Comparison of ENCODE assay signal across 11 cellular contexts in genomic region chr6:24990944-24991747, GRCh38. TPM values are rescaled to one million over a fixed set of nuclear protein-coding genes. Genes with fewer than 3 reads are reported as not detected.
DNase-seq lines count a peak whose midpoint lies in the region; ATAC-seq, FAIRE-seq and TF ChIP-seq lines count a peak whose summit lies in the region.
"Had no signal": no experiment of that assay in that cellular context is flagged by ENCODE, and none has a peak within 500 bp of the region (broad histone marks: within the 10 kb centered on the region; RNA-seq: fewer than 3 reads in every experiment).

No MANE protein-coding gene starts in this region.

- no peak overlapping the region for H2AFZ ChIP-seq in IMR-90 (replicated peaks; ENCODE audit: low read length, poor library complexity)
- H2AFZ ChIP-seq in GM12878 (ENCODE audit: control insufficient read depth, low read depth, low read length), result peak overlapping the region; percentile 45
- H2AFZ ChIP-seq: GM23248 had no signal

- H3K27ac ChIP-seq in IMR-90 (ENCODE audit: insufficient read depth, low read length) (0 out of 2 replicates have a peak overlapping the region, but pooled peaks have one; percentile 7), GM12878 (ENCODE audit: control insufficient read depth, insufficient read depth) (no peak overlapping the region)
- H3K27ac ChIP-seq: GM23248 had no signal

- peak overlapping the region; percentile 36 for H3K27ac Mint-ChIP-seq in activated T-cell treated with anti-CD3 and anti-CD28 coated beads, Interleukin-2, amount 50 U/mL, for 72 hours

- POLR2A ChIA-PET in IMR-90 (lab: Charles Lee; ENCODE audit: unreplicated experiment), result no interaction called here
- POLR2A ChIA-PET in GM12878 (lab: Charles Lee), result interaction anchor here (0.7 to 2.8 kb wide), 11 partner anchors 17 to 379 kb away, joined by 3 to 20 read pairs (median 4); partner anchors contain the start of gene RIPOR2

- TF ChIP-seq RAD21 in IMR-90 (IDR thresholded peaks at IDR 0.05; ENCODE audit: low read length) (no peak), GM12878 (IDR thresholded peaks at IDR 0.05; ENCODE audit: insufficient read depth, low read depth, low read length) (no peak)

- RAD21 ChIA-PET in GM12878 (lab: Charles Lee; ENCODE audit: unreplicated experiment), result interaction anchor here (0.6 to 5.8 kb wide), 55 partner anchors 10 to 468 kb away, joined by 3 to 229 read pairs (median 7); partner anchors contain the start of gene RIPOR2

- H2BK5ac ChIP-seq in IMR-90 (ENCODE audit: low read depth, low read length, poor library complexity, severe bottlenecking), result peak overlapping the region; percentile 37

- peaks cover 10 to 19% of the 10 kb centered on the region in 2 donors for H3K36me3 Mint-ChIP-seq in activated T-cell treated with anti-CD3 and anti-CD28 coated beads, Interleukin-2, amount 50 U/mL, for 72 hours (ENCODE audit: insufficient read depth in 2 of 2)

- peak; percentile 20 to 35 for ATAC-seq in activated T-cell treated with anti-CD3 and anti-CD28 coated beads, Interleukin-2, amount 50 U/mL, for 72 hours (replicated peaks in 1 of 2)
- no peak for ATAC-seq in IMR-90 (ENCODE audit: low read depth)
- no peak; the same call in 2 of the 3 replicates for ATAC-seq in GM12878
- ATAC-seq in stimulated activated naive CD8-positive, alpha-beta T cell treated with anti-CD3 and anti-CD28 coated beads, Interleukin-15, Interleukin-2, amounts not matched to agents 100 U/mL and 50 U/mL, for 24 hours, result peak; percentile 8
- no peak for ATAC-seq in left ventricle myocardium superior

- peak overlapping the region; percentile 81 for H2AK5ac ChIP-seq in IMR-90 (ENCODE audit: low read depth, low read length)

- H3K4me3 Mint-ChIP-seq in activated T-cell treated with anti-CD3 and anti-CD28 coated beads, Interleukin-2, amount 50 U/mL, for 72 hours, result peak overlapping the region; percentile 20 to 23

- TF ChIP-seq CTCF in IMR-90 (conservative IDR thresholded peaks at IDR 0.05; ENCODE audit: low read depth, low read length), result no peak
- TF ChIP-seq CTCF in GM12878 (IDR thresholded peaks at IDR 0.05 in 2 of 3, conservative IDR thresholded peaks at IDR 0.05 in 1 of 3; ENCODE audit: control insufficient read depth in 2 of 3, extremely low read depth in 1 of 3, insufficient read depth in 1 of 3, low read depth in 3 of 3, low read length in 3 of 3), result no peak
- no peak for TF ChIP-seq CTCF in BE2C (IDR thresholded peaks at IDR 0.05; ENCODE audit: low read depth, low read length)

- dilution Hi-C loops in IMR-90 (cut with HindIII; ENCODE audit: low sequenced_read_pairs, unreplicated experiment), result no loop called here

- H2BK20ac ChIP-seq in IMR-90 (ENCODE audit: low read depth, low read length), result peak overlapping the region; percentile 76

- peaks cover 60% of the 10 kb centered on the region for H3K4me1 Mint-ChIP-seq in activated T-cell treated with anti-CD3 and anti-CD28 coated beads, Interleukin-2, amount 50 U/mL, for 72 hours (ENCODE audit: low read depth)

- peaks cover 3 to 8% of the 10 kb centered on the region in 2 donors for H3K9me3 Mint-ChIP-seq in activated T-cell treated with anti-CD3 and anti-CD28 coated beads, Interleukin-2, amount 50 U/mL, for 72 hours

- 0 out of 2 replicates have a peak, but pooled peaks cover 2% of the 10 kb centered on the region for H3K9me3 ChIP-seq in IMR-90 (ENCODE audit: control insufficient read depth, insufficient read depth, low read length)
- H3K9me3 ChIP-seq in GM12878 (replicated peaks; ENCODE audit: control insufficient read depth, insufficient read depth, low read length), result no peaks in the 10 kb centered on the region; the same call in 2 of the 3 replicates
- no peaks in the 10 kb centered on the region for H3K9me3 ChIP-seq in BE2C

- in situ Hi-C loops in IMR-90 (cut with MboI; ENCODE audit: low sequenced_read_pairs), result no loop called here
- in situ Hi-C loops in GM12878 (cut with MboI), result no loop called here

- 0 out of 2 replicates have a peak overlapping the region, but pooled peaks have one; percentile 30 for H4K5ac ChIP-seq in IMR-90 (ENCODE audit: low read depth, low read length)

- no peaks in the 10 kb centered on the region for H3K79me1 ChIP-seq in IMR-90 (ENCODE audit: low read depth in 1 of 2, low read length in 2 of 2)

- no peak overlapping the region for H3K23ac ChIP-seq in IMR-90 (ENCODE audit: low read depth, low read length)

- no CpG with 5 or more reads among the region's 4 CpGs for WGBS in IMR-90 (ENCODE audit: extremely low coverage in 2 of 2, insufficient read length in 1 of 2), 2 experiments
- 89% methylated on average over 4 of the region's 4 CpGs for WGBS in GM12878 (ENCODE audit: insufficient coverage, insufficient replicate concordance, low lambda C conversion rate, missing lambda C conversion rate)

- H3K4me2 ChIP-seq in IMR-90 (ENCODE audit: low read depth, low read length) (no peak overlapping the region), GM12878 (ENCODE audit: control insufficient read depth, insufficient read depth) (no peak overlapping the region)

- no peak overlapping the region for H3K56ac ChIP-seq in IMR-90 (ENCODE audit: extremely low read depth, insufficient read depth, low read length)

- peaks cover 3% of the 10 kb centered on the region for H3K4me1 ChIP-seq in IMR-90 (ENCODE audit: control insufficient read depth, insufficient read depth, low read length)
- H3K4me1 ChIP-seq in GM12878 (ENCODE audit: control insufficient read depth, insufficient read depth, low read length), result peaks cover 6% of the 10 kb centered on the region
- no peaks in the 10 kb centered on the region; the same call in 1 of the 2 replicates for H3K4me1 ChIP-seq in BE2C

- H3K4me3 ChIP-seq in IMR-90 (ENCODE audit: insufficient read depth, low read depth, low read length), result no peak overlapping the region
- no peak overlapping the region for H3K4me3 ChIP-seq in GM12878
- no peak overlapping the region for H3K4me3 ChIP-seq in BE2C (ENCODE audit: low read depth, low read length)
- H3K4me3 ChIP-seq: GM23248 had no signal

- FAIRE-seq in GM12878 (lab: Jason Lieb, UNC), result no peak

- intact Hi-C loops in IMR-90 (cut with micrococcal nuclease) (loop anchor here (1.0 to 2.0 kb wide), 2 partner anchors 60 to 79 kb away; no protein-coding TSS in a partner anchor), GM12878 (cut with micrococcal nuclease; ENCODE audit: unreplicated experiment) (loop anchor here (5.0 kb wide), 1 partner anchor 79 kb away; no protein-coding TSS in a partner anchor), left ventricle myocardium superior (cut with micrococcal nuclease) (loop anchor here (2.0 kb wide), 1 partner anchor 134 kb away; no protein-coding TSS in a partner anchor)

- TF ChIP-seq EP300 in GM12878 (IDR thresholded peaks at IDR 0.05; ENCODE audit: borderline replicate concordance in 1 of 2, control insufficient read depth in 1 of 2, low read depth in 2 of 2, low read length in 2 of 2), result no peak

- DNase-seq in activated T-cell treated with anti-CD3 and anti-CD28 coated beads, Interleukin-2, amount 50 U/mL, for 72 hours, result no peak
- DNase-seq in activated T-cell treated with anti-CD3 and anti-CD28 coated beads, Interleukin-2, amount 50 U/mL, for 48 hours, result no peak
- DNase-seq in IMR-90 (no peak), GM12878 (ENCODE audit: low read depth, low spot score) (no peak), islet precursor cell (no peak), BE2C (no peak), left ventricle myocardium superior (no peak)
- no peak for DNase-seq in stimulated activated naive CD8-positive, alpha-beta T cell treated with anti-CD3 and anti-CD28 coated beads, Interleukin-15, Interleukin-2, amounts not matched to agents 100 U/mL and 50 U/mL, for 24 hours
- DNase-seq: occipital lobe had no signal

- peak overlapping the region; percentile 87; the same call in 2 of the 3 replicates for H2BK15ac ChIP-seq in IMR-90 (ENCODE audit: low read depth, low read length)

- 0 out of 2 replicates have a peak overlapping the region, but pooled peaks have one; percentile 11 for H3K14ac ChIP-seq in IMR-90 (replicated peaks; ENCODE audit: low read depth, low read length)

- peak overlapping the region; percentile 69 for H3K18ac ChIP-seq in IMR-90 (ENCODE audit: low read depth, low read length)

- H4K8ac ChIP-seq in IMR-90 (ENCODE audit: low read depth in 2 of 2, low read length in 2 of 2), result peak overlapping the region in 1 of 2 experiments; percentile 38; a peak in 2 of 4 replicates

- SMC1A ChIA-PET in GM12878 (lab: Charles Lee; ENCODE audit: uncharacterized antibody, unreplicated experiment), result interaction anchor here (0.6 to 10.5 kb wide), 72 partner anchors 9 to 287 kb away, joined by 3 to 299 read pairs (median 5); partner anchors contain the start of gene RIPOR2

- H3K4ac ChIP-seq in IMR-90 (ENCODE audit: low read depth, low read length), result peak overlapping the region; percentile 47

- no peaks in the 10 kb centered on the region for H3K27me3 Mint-ChIP-seq in activated T-cell treated with anti-CD3 and anti-CD28 coated beads, Interleukin-2, amount 50 U/mL, for 72 hours (ENCODE audit: low read depth)

- no peaks in the 10 kb centered on the region for H3K79me2 ChIP-seq in GM12878 (ENCODE audit: control insufficient read depth, insufficient read depth, low read length)

- H4K20me1 ChIP-seq in IMR-90 (ENCODE audit: insufficient read depth, low read length) (no peaks in the 10 kb centered on the region), GM12878 (ENCODE audit: control insufficient read depth, insufficient read depth) (no peaks in the 10 kb centered on the region)

- no peak for TF ChIP-seq POLR2A in IMR-90 (IDR thresholded peaks at IDR 0.05; ENCODE audit: low read depth, low read length)
- no peak for TF ChIP-seq POLR2A in GM12878 (IDR thresholded peaks at IDR 0.05; ENCODE audit: low read depth, low read length)

- BruUV-seq in IMR-90 (replicated peaks; lab: Mats Ljungman, UMichigan) (no TSS peak), GM12878 (replicated peaks; lab: Mats Ljungman, UMichigan) (no TSS peak)

- H3K9ac ChIP-seq in IMR-90 (ENCODE audit: low read depth, low read length) (no peak overlapping the region), GM12878 (ENCODE audit: control insufficient read depth, insufficient read depth, low read length) (no peak overlapping the region; the same call in 1 of the 2 replicates)
- H3K9ac ChIP-seq: GM23248 had no signal

- H2BK120ac ChIP-seq in IMR-90 (ENCODE audit: low read depth, low read length), result peak overlapping the region; percentile 66

- H3K9me1 ChIP-seq in IMR-90 (ENCODE audit: insufficient read depth, low read length), result peaks cover 3% of the 10 kb centered on the region; the same call in 1 of the 2 replicates

- CTCF ChIA-PET in IMR-90 (lab: Yijun Ruan, JAX) (interaction anchor here (0.9 to 3.5 kb wide), 15 partner anchors 36 to 142 kb away, joined by 3 to 24 read pairs (median 4); no protein-coding TSS in a partner anchor), GM12878 (lab: Yijun Ruan, JAX) (interaction anchor here (0.7 to 10.6 kb wide), 65 partner anchors 8 to 468 kb away, joined by 3 to 376 read pairs (median 8); partner anchors contain the start of gene RIPOR2)

- H2AK9ac ChIP-seq in IMR-90 (replicated peaks; ENCODE audit: low read depth, low read length, poor library complexity), result no peak overlapping the region

- H3K36me3 ChIP-seq in IMR-90 (ENCODE audit: control insufficient read depth, insufficient read depth, low read length) (no peaks in the 10 kb centered on the region), GM12878 (ENCODE audit: control insufficient read depth in 2 of 2, insufficient read depth in 2 of 2, low read length in 1 of 2) (no peaks in the 10 kb centered on the region), BE2C (no peaks in the 10 kb centered on the region)

- H3K27me3 ChIP-seq in IMR-90 (ENCODE audit: control insufficient read depth, insufficient read depth, low read length) (no peaks in the 10 kb centered on the region), GM12878 (replicated peaks in 1 of 2; ENCODE audit: control insufficient read depth in 2 of 2, insufficient read depth in 2 of 2, low read length in 1 of 2) (no peaks in the 10 kb centered on the region), BE2C (no peaks in the 10 kb centered on the region)

- peak overlapping the region; percentile 79 for H4K91ac ChIP-seq in IMR-90 (ENCODE audit: insufficient read depth, low read depth, low read length)

RNA-seq across cellular contexts. Expression of gene RIPOR2, which starts 55.4 kb away (rescaled TPM):
- 10 to 100 TPM; 67.0 to 69.7 TPM for total RNA-seq in activated T-cell treated with anti-CD3 and anti-CD28 coated beads, Interleukin-2, amount 50 U/mL, for 72 hours
- 0.83 and 1.1 TPM in 2 replicates for total RNA-seq in IMR-90 (2012; rRNA removed)
- polyA plus RNA-seq in IMR-90 (2012; rRNA removed), result 0.87 and 1.2 TPM in 2 replicates
- polyA plus RNA-seq in IMR-90 (2012; cell fraction: cytosol; rRNA removed), result 0.71 and 0.74 TPM in 2 replicates
- polyA plus RNA-seq in IMR-90 (2012; cell fraction: nucleus; rRNA removed; ENCODE audit: low replicate concordance), result 0.82 and 2.2 TPM in 2 replicates
- 176 and 194 TPM in 2 replicates for total RNA-seq in GM12878 (2013; cell fraction: nucleolus; rRNA removed)
- 38.6 and 38.9 TPM in 2 replicates for total RNA-seq in GM12878 (2014; rRNA removed)
- 38.7 and 40.5 TPM in 2 replicates for total RNA-seq in GM12878 (2014; rRNA removed; fragmentation: Illumina TruSeq; extraction: Trizol)
- 37.9 and 41.1 TPM in 2 replicates for total RNA-seq in GM12878 (2021)
- 19.2 TPM for polyA plus RNA-seq in GM12878 (2011; ENCODE audit: low read depth)
- 47.4 and 48.2 TPM in 2 replicates for polyA plus RNA-seq in GM12878 (2011; rRNA removed)
- polyA plus RNA-seq in GM12878 (2011; cell fraction: cytosol; rRNA removed), result 31.8 and 32.2 TPM in 2 replicates
- 24.3 and 24.9 TPM in 2 replicates for polyA plus RNA-seq in GM12878 (2011; cell fraction: nucleus; rRNA removed)
- 21.1 and 21.5 TPM in 2 replicates for polyA plus RNA-seq in GM12878 (2012)
- polyA plus RNA-seq in GM12878 (2014; fragmentation: Illumina TruSeq; extraction: Trizol), result 44.9 and 49.9 TPM in 2 replicates
- 10 to 100 TPM; 22.2 to 23.6 TPM for polyA plus RNA-seq in GM12878 (2014; fragmentation: Nextera tagmentation; extraction: Ambion mirVana)
- 28.9 and 30.8 TPM in 2 replicates for polyA plus RNA-seq in GM12878 (2014; rRNA removed)
- 10 to 100 TPM; 25.9 TPM for polyA plus RNA-seq in GM12878 (2016; fragmentation: Nextera tagmentation; extraction: Ambion mirVana)
- 66.1 and 82.5 TPM in 2 replicates for polyA minus RNA-seq in GM12878 (2011; rRNA and poly(A)+ RNA removed)
- polyA minus RNA-seq in GM12878 (2011; cell fraction: cytosol; rRNA and poly(A)+ RNA removed), result 17.1 and 17.3 TPM in 2 replicates
- polyA minus RNA-seq in GM12878 (2011; cell fraction: nucleus; rRNA and poly(A)+ RNA removed), result 31.1 and 44.0 TPM in 2 replicates
- polyA plus RNA-seq in BE2C (2012; ENCODE audit: insufficient read depth, insufficient read length, low read depth), result not detected
- 3.6 TPM for total RNA-seq in left ventricle myocardium superior
- total RNA-seq: glomerular endothelial cell had no signal

Comparison
In these comparisons a context has a peak if more than half of its experiments do, and no peak if none do; other contexts are left out.
1. ATAC-seq: peak in activated T-cell treated with anti-CD3 and anti-CD28 coated beads, Interleukin-2, amount 50 U/mL, for 72 hours (2 of 2) and stimulated activated naive CD8-positive, alpha-beta T cell treated with anti-CD3 and anti-CD28 coated beads, Interleukin-15, Interleukin-2, amounts not matched to agents 100 U/mL and 50 U/mL, for 24 hours (single experiment); none in IMR-90 (single experiment), GM12878 (single experiment) and left ventricle myocardium superior (single experiment).